In the genomic region with DNA sequence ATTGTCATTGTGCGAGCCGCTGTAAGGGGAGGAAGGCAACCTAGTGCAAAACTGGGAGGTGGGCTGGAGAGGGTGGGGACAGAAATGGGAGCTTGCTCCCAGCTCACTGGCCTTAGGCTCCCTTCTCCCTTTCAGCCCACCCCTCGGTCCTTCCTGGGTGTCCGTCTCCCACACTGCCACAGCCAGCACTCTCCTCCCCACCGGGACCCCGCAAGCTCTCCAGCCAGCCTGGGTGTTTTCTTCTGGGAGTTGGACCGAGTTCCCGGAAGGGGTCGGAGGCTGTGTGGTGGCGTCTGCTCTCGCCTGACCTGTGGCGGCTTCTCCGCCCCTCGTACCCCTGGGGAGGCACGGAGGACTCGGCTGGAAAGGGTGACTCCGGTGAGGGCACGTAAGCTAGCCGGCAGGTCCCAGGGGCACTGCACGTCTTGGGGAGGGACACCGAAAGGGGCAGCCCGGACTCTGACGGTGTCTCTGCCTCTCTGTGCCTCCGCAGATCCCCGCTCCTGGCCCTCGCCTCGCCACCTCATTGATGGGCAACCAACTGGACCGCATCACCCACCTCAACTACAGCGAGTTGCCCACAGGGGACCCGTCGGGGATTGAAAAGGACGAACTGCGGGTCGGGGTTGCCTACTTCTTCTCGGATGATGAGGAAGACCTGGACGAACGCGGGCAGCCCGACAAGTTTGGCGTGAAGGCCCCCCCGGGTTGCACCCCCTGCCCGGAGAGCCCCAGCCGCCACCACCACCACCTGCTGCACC, we compare ENCODE assay signal across 1 cellular context.
TF ChIP-seq lines count a peak whose summit lies in the region.

No MANE protein-coding gene starts in this region.

TF ChIP-seq in HEK293, 187 proteins besides CTCF, POLR2A, EP300 and RAD21 (continued from another document):
- TF ChIP-seq ZNF544 (tag by site-specific recombination; IDR thresholded peaks at IDR 0.05) (no peak), ZNF140 (tag by site-specific recombination; IDR thresholded peaks at IDR 0.05) (no peak), ZNF266 (tag by site-specific recombination; IDR thresholded peaks at IDR 0.05; ENCODE audit: low read depth) (no peak), ZNF169 (tag by site-specific recombination; IDR thresholded peaks at IDR 0.05) (no peak), ZNF114 (tag by site-specific recombination; IDR thresholded peaks at IDR 0.05) (no peak), ZNF341 (tag by site-specific recombination; IDR thresholded peaks at IDR 0.05; ENCODE audit: low read depth) (no peak), ZNF132 (tag by site-specific recombination; IDR thresholded peaks at IDR 0.05; ENCODE audit: borderline replicate concordance) (no peak)
- TF ChIP-seq, protein P1, sequence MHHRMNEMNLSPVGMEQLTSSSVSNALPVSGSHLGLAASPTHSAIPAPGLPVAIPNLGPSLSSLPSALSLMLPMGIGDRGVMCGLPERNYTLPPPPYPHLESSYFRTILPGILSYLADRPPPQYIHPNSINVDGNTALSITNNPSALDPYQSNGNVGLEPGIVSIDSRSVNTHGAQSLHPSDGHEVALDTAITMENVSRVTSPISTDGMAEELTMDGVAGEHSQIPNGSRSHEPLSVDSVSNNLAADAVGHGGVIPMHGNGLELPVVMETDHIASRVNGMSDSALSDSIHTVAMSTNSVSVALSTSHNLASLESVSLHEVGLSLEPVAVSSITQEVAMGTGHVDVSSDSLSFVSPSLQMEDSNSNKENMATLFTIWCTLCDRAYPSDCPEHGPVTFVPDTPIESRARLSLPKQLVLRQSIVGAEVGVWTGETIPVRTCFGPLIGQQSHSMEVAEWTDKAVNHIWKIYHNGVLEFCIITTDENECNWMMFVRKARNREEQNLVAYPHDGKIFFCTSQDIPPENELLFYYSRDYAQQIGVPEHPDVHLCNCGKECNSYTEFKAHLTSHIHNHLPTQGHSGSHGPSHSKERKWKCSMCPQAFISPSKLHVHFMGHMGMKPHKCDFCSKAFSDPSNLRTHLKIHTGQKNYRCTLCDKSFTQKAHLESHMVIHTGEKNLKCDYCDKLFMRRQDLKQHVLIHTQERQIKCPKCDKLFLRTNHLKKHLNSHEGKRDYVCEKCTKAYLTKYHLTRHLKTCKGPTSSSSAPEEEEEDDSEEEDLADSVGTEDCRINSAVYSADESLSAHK (tag by site-specific recombination; IDR thresholded peaks at IDR 0.05) = no peak
- TF ChIP-seq, protein P2, sequence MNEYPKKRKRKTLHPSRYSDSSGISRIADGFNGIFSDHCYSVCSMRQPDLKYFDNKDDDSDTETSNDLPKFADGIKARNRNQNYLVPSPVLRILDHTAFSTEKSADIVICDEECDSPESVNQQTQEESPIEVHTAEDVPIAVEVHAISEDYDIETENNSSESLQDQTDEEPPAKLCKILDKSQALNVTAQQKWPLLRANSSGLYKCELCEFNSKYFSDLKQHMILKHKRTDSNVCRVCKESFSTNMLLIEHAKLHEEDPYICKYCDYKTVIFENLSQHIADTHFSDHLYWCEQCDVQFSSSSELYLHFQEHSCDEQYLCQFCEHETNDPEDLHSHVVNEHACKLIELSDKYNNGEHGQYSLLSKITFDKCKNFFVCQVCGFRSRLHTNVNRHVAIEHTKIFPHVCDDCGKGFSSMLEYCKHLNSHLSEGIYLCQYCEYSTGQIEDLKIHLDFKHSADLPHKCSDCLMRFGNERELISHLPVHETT (tag by site-specific recombination; IDR thresholded peaks at IDR 0.05) = no peak
